19 cellular contexts compared by ENCODE assay signal in the genomic region with DNA sequence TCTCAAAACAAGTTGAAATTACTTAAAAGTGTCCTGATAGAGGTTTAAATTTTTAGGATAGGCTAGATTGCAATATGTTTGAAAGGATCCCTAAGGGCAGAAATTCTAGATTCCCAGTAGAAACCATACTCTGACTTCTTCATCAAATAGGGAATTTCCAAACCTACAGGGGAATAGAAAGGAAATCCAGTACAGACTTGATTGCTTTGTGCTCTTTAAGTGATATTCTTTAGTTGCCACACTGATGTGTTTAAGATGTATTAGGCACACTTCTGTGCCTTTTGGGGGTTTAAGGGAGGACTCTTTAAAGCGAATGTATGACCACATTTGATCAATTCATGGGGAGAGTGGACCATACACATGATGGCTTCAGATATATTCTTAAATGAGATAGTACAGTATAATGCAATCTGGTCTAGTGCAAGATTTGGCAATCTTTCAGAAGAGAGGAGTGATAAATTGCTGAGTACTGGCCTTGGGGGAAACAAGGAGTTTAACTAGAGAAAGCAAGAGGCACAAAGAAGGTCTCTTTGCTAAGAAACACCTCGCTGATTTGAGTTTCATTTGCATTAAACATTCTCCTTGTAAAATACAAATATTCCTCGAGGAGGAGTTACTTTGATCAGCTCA.
DNase-seq lines count a peak whose midpoint lies in the region; ATAC-seq and TF ChIP-seq lines count a peak whose summit lies in the region.
"Had no signal": no experiment of that assay in that cellular context is flagged by ENCODE, and none has a peak within 500 bp of the region (broad histone marks: within the 10 kb centered on the region; RNA-seq: fewer than 3 reads in every experiment).

No MANE protein-coding gene starts in this region.

- H3K4me3 Mint-ChIP-seq in MCF 10A (ENCODE audit: unreplicated experiment), result peak overlapping the region; percentile 51
- H3K4me3 Mint-ChIP-seq in type B pancreatic cell, result peak overlapping the region; percentile 53

- H3K9me3 ChIP-seq in breast epithelium, result no peaks in the 10 kb centered on the region
- H3K9me3 ChIP-seq: HAP-1 had no signal

- H3K4me3 ChIP-seq in breast epithelium (no peak overlapping the region), fibroblast of pulmonary artery (replicated peaks; ENCODE audit: low read depth, low read length) (no peak overlapping the region)
- H3K4me3 ChIP-seq: HAP-1, K562 had no signal

- H3K9me3 Mint-ChIP-seq in MCF 10A (ENCODE audit: unreplicated experiment) (peaks cover 5% of the 10 kb centered on the region), type B pancreatic cell (no peaks in the 10 kb centered on the region)

- H3K27ac ChIP-seq in breast epithelium, result no peak overlapping the region
- H3K27ac ChIP-seq: C4-2B had no signal

- H3K27ac Mint-ChIP-seq in MCF 10A (ENCODE audit: low read depth, unreplicated experiment), result peak overlapping the region; percentile 85
- H3K27ac Mint-ChIP-seq in type B pancreatic cell, result peak overlapping the region; percentile 93

- TF ChIP-seq CTCF in MCF 10A (IDR thresholded peaks at IDR 0.05; ENCODE audit: unreplicated experiment), result no peak
- TF ChIP-seq CTCF in breast epithelium (IDR thresholded peaks at IDR 0.05), result no peak
- TF ChIP-seq CTCF in fibroblast of pulmonary artery (IDR thresholded peaks at IDR 0.05; ENCODE audit: low read length, missing control alignments), result no peak
- TF ChIP-seq CTCF in type B pancreatic cell (conservative IDR thresholded peaks at IDR 0.05), result no peak

- no peaks in the 10 kb centered on the region for H3K4me1 ChIP-seq in breast epithelium
- H3K4me1 ChIP-seq: HAP-1 had no signal

- H3K27me3 Mint-ChIP-seq in MCF 10A (ENCODE audit: insufficient read depth, unreplicated experiment) (no peaks in the 10 kb centered on the region), type B pancreatic cell (no peaks in the 10 kb centered on the region)

- CTCF ChIA-PET in MCF 10A (lab: Yijun Ruan, JAX), result interaction anchor here (0.7 to 1.9 kb wide), 2 partner anchors 39 to 74 kb away, joined by 3 to 8 read pairs; no protein-coding TSS in a partner anchor

- DNase-seq in MCF 10A (ENCODE audit: unreplicated experiment), result peak; percentile 67
- DNase-seq in breast epithelium (ENCODE audit: low spot score in 2 of 2), result no peak
- peak; percentile 75 for DNase-seq in amniotic epithelial cell (ENCODE audit: low read depth)
- peak; percentile 31 for DNase-seq in fibroblast of pulmonary artery (ENCODE audit: low read depth)
- no peak for DNase-seq in type B pancreatic cell (ENCODE audit: extremely low spot score, unreplicated experiment)
- DNase-seq in MV-4-11 (lab: John Stamatoyannopoulos, UW), result no peak
- no peak for DNase-seq in middle frontal gyrus (ENCODE audit: extremely low spot score, low spot score)
- DNase-seq: COR-L47; DMS153; NCI-H1436; NCI-H2029; NCI-H2171; NCI-H446; NCI-H69; NK-92 treated with Interleukin-12 subunit alpha and Interleukin-12 subunit beta, amount 100 ng/mL, for 24 hours had no signal

- H3K36me3 Mint-ChIP-seq in MCF 10A (ENCODE audit: insufficient read depth, unreplicated experiment) (peaks cover 6% of the 10 kb centered on the region), type B pancreatic cell (no peaks in the 10 kb centered on the region)

- POLR2A ChIA-PET in MCF 10A (lab: Yijun Ruan, JAX), result interaction anchor here (0.6 to 3.3 kb wide), 7 partner anchors 9 to 1989 kb away, joined by 3 to 19 read pairs (median 3); no protein-coding TSS in a partner anchor

- peaks cover 0 to 3% of the 10 kb centered on the region in 2 donors for H3K27me3 ChIP-seq in breast epithelium

- TF ChIP-seq POLR2A in breast epithelium (IDR thresholded peaks at IDR 0.05), result no peak

- H3K4me1 Mint-ChIP-seq in MCF 10A (ENCODE audit: insufficient read depth, unreplicated experiment), result peaks cover 33% of the 10 kb centered on the region
- H3K4me1 Mint-ChIP-seq in type B pancreatic cell (ENCODE audit: unreplicated experiment), result peaks cover 9% of the 10 kb centered on the region

- ATAC-seq in GM21390 (IDR thresholded peaks at IDR 0.05; ENCODE audit: unreplicated experiment), result no peak
- ATAC-seq: K562 had no signal

- intact Hi-C loops in MCF 10A (cut with micrococcal nuclease) (loop anchor here (2.0 kb wide), 1 partner anchor 16 kb away; no protein-coding TSS in a partner anchor), breast epithelium (cut with DNase I; ENCODE audit: low total_unique reads) (loop anchor here (5.0 kb wide), 1 partner anchor 256 kb away; no protein-coding TSS in a partner anchor)

- no peaks in the 10 kb centered on the region for H3K36me3 ChIP-seq in breast epithelium
- H3K36me3 ChIP-seq: HAP-1 had no signal

- BruUV-seq in MCF 10A (replicated peaks; lab: Mats Ljungman, UMichigan), result TSS peak; percentile 86

Comparison
In these comparisons a context has a peak if more than half of its experiments do, and no peak if none do; other contexts are left out.
1. DNase-seq: peak in MCF 10A (single experiment), amniotic epithelial cell (single experiment) and fibroblast of pulmonary artery (single experiment); none in breast epithelium (0 of 2), type B pancreatic cell (single experiment), MV-4-11 (single experiment) and middle frontal gyrus (single experiment).